In the genomic region with DNA sequence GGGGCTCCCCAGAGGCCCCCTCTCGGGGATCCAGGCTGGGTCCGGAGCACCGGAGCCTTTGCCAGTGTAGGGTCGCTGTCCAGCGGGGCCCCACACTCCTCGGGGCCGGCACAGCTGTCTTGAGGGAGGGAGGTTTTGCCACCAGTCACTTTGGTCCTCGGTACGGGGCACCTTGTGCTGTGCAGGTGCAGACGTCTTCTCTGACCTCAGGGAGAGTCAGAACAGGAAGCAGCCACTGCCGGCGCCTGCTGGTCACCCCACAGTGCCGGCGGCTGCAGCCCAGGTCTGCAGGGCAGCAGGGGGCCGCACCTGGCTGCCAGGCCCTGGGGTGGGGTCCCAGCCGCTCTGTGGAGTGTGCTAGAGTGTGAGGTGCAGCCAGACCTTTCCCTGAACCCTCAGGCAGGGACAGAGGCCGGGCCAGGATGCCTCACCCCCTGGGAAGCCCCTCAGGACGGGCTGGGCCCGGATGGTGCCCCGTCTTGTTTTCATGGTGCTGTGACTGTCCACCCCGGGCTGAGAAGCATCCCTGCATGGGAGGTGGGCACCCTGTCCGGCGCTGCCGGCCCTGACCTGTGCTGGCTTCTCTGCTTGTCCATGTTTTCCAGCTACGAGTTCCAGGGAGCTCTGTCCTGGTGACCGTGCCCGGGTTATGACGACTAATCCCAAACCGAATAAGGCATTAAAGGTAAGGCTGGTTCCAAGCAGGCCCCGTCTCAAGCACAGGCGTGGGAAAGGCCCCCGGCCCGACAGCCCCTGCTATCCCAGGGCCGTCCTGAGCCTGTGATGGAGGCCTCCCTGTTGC, we compare ENCODE assay signal across 2 cellular contexts.
TF ChIP-seq lines count a peak whose summit lies in the region.

No MANE protein-coding gene starts in this region.

TF ChIP-seq in endothelial cell of umbilical vein, 7 proteins besides CTCF, POLR2A, EP300 and RAD21:
- no peak for TF ChIP-seq EZH2 (IDR thresholded peaks at IDR 0.05; ENCODE audit: borderline replicate concordance, low read depth, low read length, severe bottlenecking)
- no peak for TF ChIP-seq JUN (IDR thresholded peaks at IDR 0.05; ENCODE audit: borderline replicate concordance, insufficient read depth, insufficient read length, low read depth)
- TF ChIP-seq POLR2AphosphoS5 (IDR thresholded peaks at IDR 0.05; ENCODE audit: insufficient read depth, low read depth, low read length): no peak
- TF ChIP-seq GATA2 (IDR thresholded peaks at IDR 0.05; ENCODE audit: insufficient read depth, insufficient read length, low read depth, low read length): no peak
- no peak for TF ChIP-seq FOS (IDR thresholded peaks at IDR 0.05; ENCODE audit: borderline replicate concordance, insufficient read depth, low read length)
- TF ChIP-seq MYC (IDR thresholded peaks at IDR 0.05; ENCODE audit: low read depth, low read length): no peak
- TF ChIP-seq, protein P1, sequence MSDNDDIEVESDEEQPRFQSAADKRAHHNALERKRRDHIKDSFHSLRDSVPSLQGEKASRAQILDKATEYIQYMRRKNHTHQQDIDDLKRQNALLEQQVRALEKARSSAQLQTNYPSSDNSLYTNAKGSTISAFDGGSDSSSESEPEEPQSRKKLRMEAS (IDR thresholded peaks at IDR 0.05; ENCODE audit: insufficient read depth, insufficient read length): no peak

TF ChIP-seq in neural cell, 6 proteins besides CTCF, POLR2A, EP300 and RAD21:
- TF ChIP-seq TAF1 (IDR thresholded peaks at IDR 0.05; ENCODE audit: low read depth) (no peak), SMC3 (conservative IDR thresholded peaks at IDR 0.05; ENCODE audit: poor library complexity) (no peak), MXI1 (conservative IDR thresholded peaks at IDR 0.05; ENCODE audit: poor library complexity, severe bottlenecking) (no peak), EZH2 (IDR thresholded peaks at IDR 0.05; ENCODE audit: borderline replicate concordance, insufficient read depth, low read length, poor library complexity, severe bottlenecking) (no peak)
- TF ChIP-seq, protein P2, sequence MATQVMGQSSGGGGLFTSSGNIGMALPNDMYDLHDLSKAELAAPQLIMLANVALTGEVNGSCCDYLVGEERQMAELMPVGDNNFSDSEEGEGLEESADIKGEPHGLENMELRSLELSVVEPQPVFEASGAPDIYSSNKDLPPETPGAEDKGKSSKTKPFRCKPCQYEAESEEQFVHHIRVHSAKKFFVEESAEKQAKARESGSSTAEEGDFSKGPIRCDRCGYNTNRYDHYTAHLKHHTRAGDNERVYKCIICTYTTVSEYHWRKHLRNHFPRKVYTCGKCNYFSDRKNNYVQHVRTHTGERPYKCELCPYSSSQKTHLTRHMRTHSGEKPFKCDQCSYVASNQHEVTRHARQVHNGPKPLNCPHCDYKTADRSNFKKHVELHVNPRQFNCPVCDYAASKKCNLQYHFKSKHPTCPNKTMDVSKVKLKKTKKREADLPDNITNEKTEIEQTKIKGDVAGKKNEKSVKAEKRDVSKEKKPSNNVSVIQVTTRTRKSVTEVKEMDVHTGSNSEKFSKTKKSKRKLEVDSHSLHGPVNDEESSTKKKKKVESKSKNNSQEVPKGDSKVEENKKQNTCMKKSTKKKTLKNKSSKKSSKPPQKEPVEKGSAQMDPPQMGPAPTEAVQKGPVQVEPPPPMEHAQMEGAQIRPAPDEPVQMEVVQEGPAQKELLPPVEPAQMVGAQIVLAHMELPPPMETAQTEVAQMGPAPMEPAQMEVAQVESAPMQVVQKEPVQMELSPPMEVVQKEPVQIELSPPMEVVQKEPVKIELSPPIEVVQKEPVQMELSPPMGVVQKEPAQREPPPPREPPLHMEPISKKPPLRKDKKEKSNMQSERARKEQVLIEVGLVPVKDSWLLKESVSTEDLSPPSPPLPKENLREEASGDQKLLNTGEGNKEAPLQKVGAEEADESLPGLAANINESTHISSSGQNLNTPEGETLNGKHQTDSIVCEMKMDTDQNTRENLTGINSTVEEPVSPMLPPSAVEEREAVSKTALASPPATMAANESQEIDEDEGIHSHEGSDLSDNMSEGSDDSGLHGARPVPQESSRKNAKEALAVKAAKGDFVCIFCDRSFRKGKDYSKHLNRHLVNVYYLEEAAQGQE (IDR thresholded peaks at IDR 0.05; ENCODE audit: borderline replicate concordance): no peak
